Comparison of ENCODE assay signal across 13 cellular contexts in the genomic region with DNA sequence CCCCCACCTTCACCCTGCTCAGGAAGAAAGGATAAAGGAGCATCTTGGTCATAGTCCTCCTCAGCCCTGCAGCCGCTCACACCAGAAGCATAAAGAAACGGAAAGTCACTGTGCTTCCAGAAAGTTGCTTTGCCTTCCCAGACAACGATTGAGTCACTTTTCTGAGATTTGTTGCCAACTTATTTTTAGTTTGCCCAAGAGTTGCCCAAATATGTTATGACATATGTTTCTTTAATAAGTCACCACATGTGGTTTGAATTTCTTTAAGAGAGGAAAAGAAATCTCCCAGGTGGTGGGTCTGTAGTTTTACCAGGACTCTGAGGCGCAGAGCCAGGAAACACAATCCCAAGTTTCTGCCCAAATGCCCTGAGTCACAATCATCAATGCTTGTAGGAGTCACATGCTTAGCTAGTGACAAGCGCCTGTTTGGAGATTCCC.
A peak's percentile ranks its signal among the peaks of the same experiment; 100 is the strongest.
DNase-seq lines count a peak whose midpoint lies in the region; ATAC-seq and TF ChIP-seq lines count a peak whose summit lies in the region.
"Had no signal": no experiment of that assay in that cellular context is flagged by ENCODE, and none has a peak within 500 bp of the region (broad histone marks: within the 10 kb centered on the region; RNA-seq: fewer than 3 reads in every experiment).

No MANE protein-coding gene starts in this region.

- H3K4me3 Mint-ChIP-seq in GM23338 = no peak overlapping the region
- H3K4me3 Mint-ChIP-seq: activated naive CD8-positive, alpha-beta T cell treated with anti-CD3 and anti-CD28 coated beads, Interleukin-2, amount 50 U/mL, for 24 hours had no signal

- peaks cover 8% of the 10 kb centered on the region; the same call in 1 of the 3 replicates for H3K4me1 Mint-ChIP-seq in GM23338
- H3K4me1 Mint-ChIP-seq: activated naive CD8-positive, alpha-beta T cell treated with anti-CD3 and anti-CD28 coated beads, Interleukin-2, amount 50 U/mL, for 24 hours had no signal

- H3K4me1 ChIP-seq in GM23338 (ENCODE audit: insufficient read depth) (no peaks in the 10 kb centered on the region), subcutaneous abdominal adipose tissue (ENCODE audit: control insufficient read depth in 5 of 5, insufficient read depth in 5 of 5, low read length in 5 of 5) (peaks cover 0 to 16% (median 10%) of the 10 kb centered on the region in 5 donors), PC-9 (replicated peaks; ENCODE audit: insufficient read depth) (no peaks in the 10 kb centered on the region)

- no peaks in the 10 kb centered on the region for H3K9me3 Mint-ChIP-seq in GM23338

- H3K27me3 ChIP-seq in GM23338 (ENCODE audit: insufficient read depth) = no peaks in the 10 kb centered on the region
- H3K27me3 ChIP-seq in subcutaneous abdominal adipose tissue (ENCODE audit: control insufficient read depth in 5 of 5, insufficient read depth in 4 of 5, low read length in 5 of 5) = no peaks in the 10 kb centered on the region
- no peaks in the 10 kb centered on the region for H3K27me3 ChIP-seq in PC-9 (ENCODE audit: insufficient read depth, low read depth)
- H3K27me3 ChIP-seq: esophagus muscularis mucosa had no signal

- ATAC-seq in GM23338 = no peak; the same call in 2 of the 3 replicates
- peak; percentile 66 for ATAC-seq in left cardiac atrium
- no peak for ATAC-seq in GM19328 (IDR thresholded peaks at IDR 0.05; ENCODE audit: unreplicated experiment)
- ATAC-seq: activated naive CD8-positive, alpha-beta T cell treated with anti-CD3 and anti-CD28 coated beads, Interleukin-2, amount 50 U/mL, for 24 hours had no signal

- H3K4me3 ChIP-seq in GM23338 (no peak overlapping the region), subcutaneous abdominal adipose tissue (ENCODE audit: low read depth in 1 of 5, low read length in 5 of 5) (peak overlapping the region in 4 of 5 donors; percentile 8 to 51 (median 22)), PC-9 (no peak overlapping the region)
- H3K4me3 ChIP-seq: esophagus muscularis mucosa had no signal

- H3K27me3 Mint-ChIP-seq in GM23338 (ENCODE audit: insufficient read depth, low read depth, poor library complexity) = no peaks in the 10 kb centered on the region
- H3K27me3 Mint-ChIP-seq: activated naive CD8-positive, alpha-beta T cell treated with anti-CD3 and anti-CD28 coated beads, Interleukin-2, amount 50 U/mL, for 24 hours had no signal

- peaks cover 3 to 11% (median 6%) of the 10 kb centered on the region in 5 donors for H3K9me3 ChIP-seq in subcutaneous abdominal adipose tissue (ENCODE audit: control insufficient read depth in 5 of 5, low read length in 5 of 5)
- H3K9me3 ChIP-seq in PC-9 (ENCODE audit: insufficient read depth, low read depth) = peaks cover 8% of the 10 kb centered on the region; the same call in 1 of the 2 replicates

- H3K27ac ChIP-seq in GM23338 (ENCODE audit: low read depth) = no peak overlapping the region
- peak overlapping the region; percentile 71 for H3K27ac ChIP-seq in subcutaneous abdominal adipose tissue (ENCODE audit: low read depth, low read length)
- H3K27ac ChIP-seq in PC-9 = no peak overlapping the region

- H3K9ac ChIP-seq in subcutaneous abdominal adipose tissue (ENCODE audit: low read length in 5 of 5) = no peak overlapping the region

- POLR2A ChIA-PET in PC-9 (lab: Charles Lee; ENCODE audit: unreplicated experiment) = no interaction called here

- no peaks in the 10 kb centered on the region for H3K36me3 Mint-ChIP-seq in GM23338 (ENCODE audit: low read depth)

- H3K4me2 ChIP-seq in GM23338 (no peak overlapping the region), PC-9 (no peak overlapping the region)

- H3K36me3 ChIP-seq in GM23338 (ENCODE audit: insufficient read depth) = no peaks in the 10 kb centered on the region
- H3K36me3 ChIP-seq in subcutaneous abdominal adipose tissue (ENCODE audit: control insufficient read depth in 5 of 5, insufficient read depth in 5 of 5, low read length in 5 of 5) = no peaks in the 10 kb centered on the region
- no peaks in the 10 kb centered on the region for H3K36me3 ChIP-seq in PC-9 (ENCODE audit: low read depth)
- H3K36me3 ChIP-seq: esophagus muscularis mucosa had no signal

- H3K9me2 ChIP-seq in GM23338 (ENCODE audit: insufficient read depth) (no peaks in the 10 kb centered on the region), PC-9 (ENCODE audit: insufficient read depth) (no peaks in the 10 kb centered on the region)

- DNase-seq in GM23338 (ENCODE audit: low spot score) = no peak
- peak; percentile 85 for DNase-seq in amniotic stem cell (lab: John Stamatoyannopoulos, UW)
- peak; percentile 45 for DNase-seq in left cardiac atrium
- no peak for DNase-seq in NCI-H2227 (lab: John Stamatoyannopoulos, UW; ENCODE audit: unreplicated experiment)
- no peak for DNase-seq in mesenteric fat pad (ENCODE audit: low spot score)
- no peak for DNase-seq in PC-9
- DNase-seq: activated naive CD8-positive, alpha-beta T cell treated with anti-CD3 and anti-CD28 coated beads, Interleukin-2, amount 50 U/mL, for 24 hours; NCI-H2171; stimulated activated CD4-positive, alpha-beta T cell treated with anti-CD3 and anti-CD28 coated beads, Interleukin-15, amount 100 ng/mL, for 24 hours; stimulated activated naive CD4-positive, alpha-beta T cell treated with Interleukin-2 at 50 U/mL for 16 hours had no signal

- H3K27ac Mint-ChIP-seq in GM23338 = no peak overlapping the region
- H3K27ac Mint-ChIP-seq: activated naive CD8-positive, alpha-beta T cell treated with anti-CD3 and anti-CD28 coated beads, Interleukin-2, amount 50 U/mL, for 24 hours had no signal

- peak overlapping the region; percentile 14; the same call in 1 of the 2 replicates for H2AFZ ChIP-seq in GM23338
- no peak overlapping the region for H2AFZ ChIP-seq in PC-9

- no peaks in the 10 kb centered on the region for H3K79me2 ChIP-seq in GM23338 (replicated peaks; ENCODE audit: insufficient read depth)
- no peaks in the 10 kb centered on the region for H3K79me2 ChIP-seq in PC-9 (ENCODE audit: low read depth)

- BruUV-seq in PC-9 (replicated peaks; lab: Mats Ljungman, UMichigan) = no TSS peak

- H4K20me1 ChIP-seq in GM23338 (replicated peaks; ENCODE audit: insufficient read depth) = no peaks in the 10 kb centered on the region
- H4K20me1 ChIP-seq in PC-9 (ENCODE audit: insufficient read depth) = no peaks in the 10 kb centered on the region

- H3F3A ChIP-seq in GM23338 (replicated peaks; ENCODE audit: low read depth) (no peaks in the 10 kb centered on the region), PC-9 (ENCODE audit: insufficient read depth, low read depth) (no peaks in the 10 kb centered on the region)

- TF ChIP-seq CTCF in GM23338 (conservative IDR thresholded peaks at IDR 0.05; ENCODE audit: low read depth in 2 of 2) = no peak
- TF ChIP-seq CTCF in PC-9 (conservative IDR thresholded peaks at IDR 0.05) = no peak

- CTCF ChIA-PET in PC-9 (lab: Charles Lee) = no interaction called here

- intact Hi-C loops in left cardiac atrium (cut with DNase I) = loop anchor here in 1 of 2 donors (5.0 kb wide), 1 partner anchor 233 kb away; no protein-coding TSS in a partner anchor
- intact Hi-C loops in PC-9 (cut with micrococcal nuclease; ENCODE audit: unreplicated experiment) = no loop called here

Comparison
In these comparisons a context has a peak if more than half of its experiments do, and no peak if none do; other contexts are left out.
1. ATAC-seq: peak in left cardiac atrium (2 of 2); none in GM23338 (single experiment) and GM19328 (single experiment).
2. DNase-seq: peak in amniotic stem cell (single experiment) and left cardiac atrium (single experiment); none in GM23338 (single experiment), NCI-H2227 (single experiment), mesenteric fat pad (single experiment) and PC-9 (0 of 2).
3. H3K4me3 ChIP-seq: peak in subcutaneous abdominal adipose tissue (4 of 5); none in GM23338 (single experiment) and PC-9 (single experiment).